9 cellular contexts compared by ENCODE assay signal in the genomic region with DNA sequence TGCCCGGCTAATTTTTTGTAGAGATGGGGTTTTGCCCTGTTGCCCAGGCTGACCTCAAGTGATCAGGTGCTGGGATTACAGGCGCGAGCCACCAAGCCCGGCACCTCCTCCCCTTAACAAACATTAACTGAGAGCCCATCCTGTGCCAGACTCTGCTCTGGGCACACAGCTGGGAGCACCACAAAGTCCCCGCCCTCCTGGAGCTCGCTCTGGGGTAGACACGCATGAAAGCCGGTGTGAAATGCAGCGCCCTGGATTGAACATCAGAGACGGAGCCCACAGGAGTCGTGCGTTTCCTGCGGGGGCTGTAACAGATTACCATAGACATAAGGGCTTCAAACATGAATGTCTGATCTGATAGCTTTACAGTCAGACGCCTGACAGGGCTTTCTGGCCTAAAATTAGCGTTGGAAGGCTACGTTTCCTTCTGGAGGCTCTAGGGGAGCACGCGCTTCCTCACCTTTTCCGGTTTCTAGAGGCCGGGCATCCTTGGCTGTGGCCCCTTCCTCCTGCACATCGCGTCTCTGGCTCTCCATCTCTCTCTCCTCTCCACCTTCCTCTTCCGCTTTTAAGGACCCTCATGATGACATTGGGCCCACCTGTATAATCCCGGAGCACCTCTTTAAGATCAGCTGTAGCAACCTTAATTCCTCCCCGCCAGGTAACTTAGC. TPM values are rescaled to one million over a fixed set of nuclear protein-coding genes. Genes with fewer than 3 reads are reported as not detected.
DNase-seq lines count a peak whose midpoint lies in the region; ATAC-seq, FAIRE-seq and TF ChIP-seq lines count a peak whose summit lies in the region.
"Had no signal": no experiment of that assay in that cellular context is flagged by ENCODE, and none has a peak within 500 bp of the region (broad histone marks: within the 10 kb centered on the region; RNA-seq: fewer than 3 reads in every experiment).

No MANE protein-coding gene starts in this region.

- CTCF ChIA-PET in K562 (lab: Yijun Ruan, JAX; ENCODE audit: low intra/inter-chr PET ratio) = interaction anchor here (0.6 kb wide), 1 partner anchor 39 kb away, joined by 3 read pairs; no protein-coding TSS in a partner anchor

- H3K27me3 ChIP-seq in K562 (ENCODE audit: control insufficient read depth in 2 of 2, insufficient read depth in 2 of 2, low read length in 2 of 2) = no peaks in the 10 kb centered on the region

- H2AFZ ChIP-seq in K562 (ENCODE audit: low read depth, low read length) = peak overlapping the region; percentile 74

- no peak for DNase-seq in activated naive CD4-positive, alpha-beta T cell treated with anti-CD3 and anti-CD28 coated beads, Interleukin-2, amount 50 U/mL, for 16 hours
- DNase-seq in K562 (ENCODE audit: extremely low read depth in 1 of 4, low spot score in 3 of 4) (peak in 1 of 4 experiments; percentile 28), mucosa of descending colon (peak in 2 of 3 donors; percentile 39 to 50), DMS79 (lab: John Stamatoyannopoulos, UW) (no peak), MV-4-11 (lab: John Stamatoyannopoulos, UW) (no peak)
- DNase-seq: activated effector memory CD4-positive, alpha-beta T cell treated with Interleukin-2 at 50 U/mL for 16 hours had no signal

- H3K36me3 Mint-ChIP-seq in activated naive CD4-positive, alpha-beta T cell treated with anti-CD3 and anti-CD28 coated beads, Interleukin-2, amount 50 U/mL, for 24 hours = no peaks in the 10 kb centered on the region

- H3K9me3 Mint-ChIP-seq in activated naive CD4-positive, alpha-beta T cell treated with anti-CD3 and anti-CD28 coated beads, Interleukin-2, amount 50 U/mL, for 24 hours = no peaks in the 10 kb centered on the region

- H3K9me3 ChIP-seq in K562 (replicated peaks; ENCODE audit: control insufficient read depth, insufficient read depth, low read depth, low read length) = no peaks in the 10 kb centered on the region
- H3K9me3 ChIP-seq in mucosa of descending colon = no peaks in the 10 kb centered on the region

- no peak overlapping the region for H3K27ac Mint-ChIP-seq in activated naive CD4-positive, alpha-beta T cell treated with anti-CD3 and anti-CD28 coated beads, Interleukin-2, amount 50 U/mL, for 24 hours

- no peaks in the 10 kb centered on the region for H3K36me3 ChIP-seq in K562 (ENCODE audit: control insufficient read depth, insufficient read depth, low read length)
- H3K36me3 ChIP-seq in mucosa of descending colon (ENCODE audit: low read depth) = no peaks in the 10 kb centered on the region
- H3K36me3 ChIP-seq in urinary bladder (ENCODE audit: insufficient read depth) = no peaks in the 10 kb centered on the region

- H3K4me2 ChIP-seq in K562 (ENCODE audit: insufficient read depth, low read length) = no peak overlapping the region

- in situ Hi-C loops in K562 (cut with MboI) = no loop called here

- H3K4me3 Mint-ChIP-seq in activated naive CD4-positive, alpha-beta T cell treated with anti-CD3 and anti-CD28 coated beads, Interleukin-2, amount 50 U/mL, for 24 hours = peak overlapping the region; percentile 31

- POLR2A ChIA-PET in K562 (lab: Yijun Ruan, JAX) = interaction anchor here (0.8 to 1.4 kb wide), 4 partner anchors 9 to 201 kb away, joined by 3 to 6 read pairs (median 3); partner anchors contain the start of genes RAB13 and RPS27

- H3K4me1 Mint-ChIP-seq in activated naive CD4-positive, alpha-beta T cell treated with anti-CD3 and anti-CD28 coated beads, Interleukin-2, amount 50 U/mL, for 24 hours = peaks cover 23% of the 10 kb centered on the region

- H3K4me1 ChIP-seq in K562 (replicated peaks in 1 of 2; ENCODE audit: control insufficient read depth in 2 of 2, insufficient read depth in 2 of 2, low read length in 2 of 2) (peaks cover 7 to 37% of the 10 kb centered on the region in 2 experiments), mucosa of descending colon (ENCODE audit: low read depth) (peaks cover 12% of the 10 kb centered on the region), urinary bladder (ENCODE audit: insufficient read depth) (no peaks in the 10 kb centered on the region)

- H3K27me3 Mint-ChIP-seq in activated naive CD4-positive, alpha-beta T cell treated with anti-CD3 and anti-CD28 coated beads, Interleukin-2, amount 50 U/mL, for 24 hours = peaks cover 1% of the 10 kb centered on the region

- no peak for TF ChIP-seq POLR2A in K562 (conservative IDR thresholded peaks at IDR 0.05)

- FAIRE-seq in K562 (lab: Jason Lieb, UNC) = peak; percentile 19

- intact Hi-C loops in K562 (cut with micrococcal nuclease) = no loop called here
- intact Hi-C loops in mucosa of descending colon (cut with DNase I, micrococcal nuclease) = loop anchor here in 1 of 2 donors (10.0 kb wide), 2 partner anchors 155 to 195 kb away; partner anchors contain the start of genes DENND4B and RAB13

- 39% methylated on average over 25 of the region's 25 CpGs for WGBS in K562 (ENCODE audit: insufficient coverage, low coverage, missing lambda C conversion rate)
- WGBS in urinary bladder = 22% methylated on average over 25 of the region's 25 CpGs

- no TSS peak for BruUV-seq in K562 (replicated peaks; lab: Mats Ljungman, UMichigan)

- H3K4me3 ChIP-seq in K562 (no peak overlapping the region), mucosa of descending colon (no peak overlapping the region), urinary bladder (ENCODE audit: low read depth, low read length) (no peak overlapping the region)

- TF ChIP-seq RAD21 in K562 (CRISPR knock-in tag; conservative IDR thresholded peaks at IDR 0.05 in 1 of 2, IDR thresholded peaks at IDR 0.05 in 1 of 2) = no peak

- ATAC-seq in K562 = peak; percentile 27; the same call in 2 of the 3 replicates
- ATAC-seq in mucosa of descending colon = peak; percentile 43
- ATAC-seq in HG02885 (IDR thresholded peaks at IDR 0.05; ENCODE audit: poor library complexity, unreplicated experiment) = no peak

- H4K20me1 ChIP-seq in K562 (replicated peaks; ENCODE audit: control insufficient read depth, insufficient read depth, low read length) = no peaks in the 10 kb centered on the region

- peak overlapping the region in 1 of 2 experiments; percentile 68; a peak in 2 of 4 replicates for H3K9ac ChIP-seq in K562 (ENCODE audit: insufficient read depth in 1 of 2, low read depth in 2 of 2, low read length in 2 of 2)

- no peak overlapping the region for H3K27ac ChIP-seq in K562 (ENCODE audit: extremely low read depth, low read depth, low read length)
- peak overlapping the region; percentile 86 for H3K27ac ChIP-seq in urinary bladder (ENCODE audit: low read depth)

- no peak for TF ChIP-seq EP300 in K562 (IDR thresholded peaks at IDR 0.05; ENCODE audit: low read length)

- H3K79me2 ChIP-seq in K562 (ENCODE audit: control insufficient read depth, insufficient read depth, low read length) = no peaks in the 10 kb centered on the region

- H3K9me1 ChIP-seq in K562 (ENCODE audit: control insufficient read depth, insufficient read depth, low read length) = no peaks in the 10 kb centered on the region

- TF ChIP-seq CTCF in K562 (IDR thresholded peaks at IDR 0.05 in 2 of 3, conservative IDR thresholded peaks at IDR 0.05 in 1 of 3; ENCODE audit: insufficient read depth in 2 of 3, low read depth in 1 of 3, low read length in 3 of 3) = no peak
- TF ChIP-seq CTCF in mucosa of descending colon (IDR thresholded peaks at IDR 0.05) = no peak

TF ChIP-seq in K562, 482 proteins besides CTCF, POLR2A, EP300 and RAD21 (continues in another document):
- TF ChIP-seq NCOA1 (IDR thresholded peaks at IDR 0.05; ENCODE audit: low read depth) = no peak
- TF ChIP-seq ESRRB (CRISPR knock-in tag; IDR thresholded peaks at IDR 0.05; ENCODE audit: borderline replicate concordance) = no peak
- TF ChIP-seq E2F8 (IDR thresholded peaks at IDR 0.05; ENCODE audit: low read depth, partially characterized antibody) = no peak
- TF ChIP-seq HSF4 (CRISPR knock-in tag; IDR thresholded peaks at IDR 0.05; ENCODE audit: borderline replicate concordance) = no peak
- no peak for TF ChIP-seq ZNF780A (CRISPR knock-in tag; IDR thresholded peaks at IDR 0.05)
- no peak for TF ChIP-seq GTF2E2 (tag; IDR thresholded peaks at IDR 0.05)

RNA-seq across cellular contexts. Expression of gene SLC27A3, which starts 14.4 kb away (rescaled TPM):
- total RNA-seq in K562 (2011; cell fraction: chromatin; rRNA removed; ENCODE audit: low replicate concordance) = 12.5 and 30.3 TPM in 2 replicates
- 16.4 and 17.8 TPM in 2 replicates for total RNA-seq in K562 (2011; cell fraction: nucleolus; rRNA removed)
- 10.8 and 15.5 TPM in 2 replicates for total RNA-seq in K562 (2011; cell fraction: nucleoplasm; rRNA removed)
- total RNA-seq in K562 (2014; rRNA removed) (1.2 and 4.0 TPM in 2 replicates), K562 (2014; rRNA removed; fragmentation: Illumina TruSeq; extraction: Trizol) (1.6 and 2.6 TPM in 2 replicates), K562 (2015; rRNA removed; fragmentation: Illumina TruSeq; extraction: Trizol) (2.1 and 3.0 TPM in 2 replicates), K562 (2021) (2.8 and 3.6 TPM in 2 replicates), mucosa of descending colon (10 to 100 TPM; 17.9 to 35.1 (median 22.9) TPM), urinary bladder (20.7 TPM)
- polyA plus RNA-seq in K562 (2011; rRNA removed) (4.1 and 4.3 TPM in 2 replicates), K562 (2014; fragmentation: Illumina TruSeq; extraction: Trizol) (4.7 and 4.9 TPM in 2 replicates), K562 (2014; fragmentation: Nextera tagmentation; extraction: Ambion mirVana) (under 1 TPM; 0.57 to 0.79 TPM), K562 (2014; rRNA removed) (4.3 and 5.2 TPM in 2 replicates), urinary bladder (41.0 TPM)
- 4.4 and 4.6 TPM in 2 replicates for polyA plus RNA-seq in K562 (2011; cell fraction: cytosol; rRNA removed)
- polyA plus RNA-seq in K562 (2011; cell fraction: nucleus; rRNA removed) = 27.9 and 39.9 TPM in 2 replicates
- 5.5 and 7.3 TPM in 2 replicates for polyA plus RNA-seq in K562 (2012)
- 3.5 and 3.8 TPM in 2 replicates for polyA minus RNA-seq in K562 (2011; rRNA and poly(A)+ RNA removed)
- polyA minus RNA-seq in K562 (2011; cell fraction: cytosol; rRNA and poly(A)+ RNA removed) = 3.2 and 4.8 TPM in 2 replicates
- polyA minus RNA-seq in K562 (2011; cell fraction: nucleus; rRNA and poly(A)+ RNA removed) = 2.7 and 4.0 TPM in 2 replicates

Comparison
In these comparisons a context has a peak if more than half of its experiments do, and no peak if none do; other contexts are left out.
1. DNase-seq: peak in mucosa of descending colon (2 of 3); none in activated naive CD4-positive, alpha-beta T cell treated with anti-CD3 and anti-CD28 coated beads, Interleukin-2, amount 50 U/mL, for 16 hours (single experiment), DMS79 (single experiment) and MV-4-11 (single experiment).